Comparison of ENCODE assay signal across 23 cellular contexts in the genomic region with DNA sequence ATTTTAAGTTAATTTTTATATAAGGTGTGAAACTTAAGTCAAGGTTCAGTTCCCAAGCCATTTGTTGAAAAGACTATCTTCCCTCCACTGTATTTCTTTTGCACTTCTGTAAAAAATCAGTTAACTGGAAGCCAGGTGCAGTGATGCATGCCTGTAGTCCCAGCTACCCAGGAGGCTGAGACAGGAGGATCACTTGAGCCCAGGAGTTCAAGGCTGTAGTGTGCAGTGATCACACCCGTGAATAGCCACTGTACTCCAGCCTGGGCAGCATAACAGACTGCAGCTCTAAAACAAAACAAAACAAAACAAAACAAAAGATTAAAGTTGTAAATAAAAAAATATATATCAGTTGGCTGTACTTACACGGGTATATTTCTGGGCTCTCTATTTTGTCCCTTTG.
"Had no signal": no experiment of that assay in that cellular context is flagged by ENCODE, and none has a peak within 500 bp of the region (broad histone marks: within the 10 kb centered on the region; RNA-seq: fewer than 3 reads in every experiment).

No MANE protein-coding gene starts in this region.

- ATAC-seq: gastrocnemius medialis; heart right ventricle; left cardiac atrium; left lung; left ventricle myocardium superior; lower lobe of right lung; mucosa of descending colon; naive thymus-derived CD8-positive, alpha-beta T cell had no signal

- H3K27ac ChIP-seq: coronary artery, dorsolateral prefrontal cortex, esophagus squamous epithelium, gastrocnemius medialis, heart right ventricle, left lung, lower lobe of right lung had no signal

- FAIRE-seq: endothelial cell of umbilical vein, islet of Langerhans, keratinocyte had no signal

- H3K4me3 ChIP-seq: coronary artery, dorsolateral prefrontal cortex, esophagus squamous epithelium, gastrocnemius medialis, heart right ventricle, left lung, lower lobe of right lung, mucosa of descending colon had no signal

- H3K9me3 ChIP-seq: esophagus squamous epithelium, gastrocnemius medialis, left lung, mucosa of descending colon had no signal

- H3K4me1 ChIP-seq: esophagus squamous epithelium, gastrocnemius medialis, heart right ventricle, left lung, lower lobe of right lung had no signal

- DNase-seq: dermis blood vessel endothelial cell; dorsolateral prefrontal cortex; effector CD4-positive, alpha-beta T cell; effector memory CD4-positive, alpha-beta T cell; esophagus squamous epithelium; foreskin fibroblast; foreskin melanocyte; gastrocnemius medialis; glutamatergic neuron; heart right ventricle; hippocampal formation; left cardiac atrium; left lung; left ventricle myocardium superior; lower lobe of right lung; mesenchymal stem cell; mucosa of descending colon; naive B cell; naive thymus-derived CD8-positive, alpha-beta T cell had no signal

- H3K27me3 ChIP-seq: dorsolateral prefrontal cortex, esophagus squamous epithelium, gastrocnemius medialis, heart right ventricle, left lung had no signal
